Comparison of ENCODE assay signal across 18 cellular contexts in genomic region chr17:28783161-28783560, GRCh38. TPM values are rescaled to one million over a fixed set of nuclear protein-coding genes. Genes with fewer than 3 reads are reported as not detected.
"Had no signal": no experiment of that assay in that cellular context is flagged by ENCODE, and none has a peak within 500 bp of the region (broad histone marks: within the 10 kb centered on the region; RNA-seq: fewer than 3 reads in every experiment).

No MANE protein-coding gene starts in this region.

- H3K4me1 ChIP-seq: colonic mucosa, left ventricle myocardium inferior, lower lobe of right lung had no signal

- H3K27ac Mint-ChIP-seq: endodermal cell; nephron; stimulated activated naive B cell treated with anti-CD40 and anti-IgM and Interleukin-4, amounts not matched to agents 10 μg/mL and 1 μg/mL and 100 μg/mL, for 72 hours had no signal

- H3K4me3 ChIP-seq: colonic mucosa, left ventricle myocardium inferior, lower lobe of right lung, spleen had no signal

- H3K27me3 Mint-ChIP-seq: stimulated activated naive B cell treated with anti-CD40 and anti-IgM and Interleukin-4, amounts not matched to agents 10 μg/mL and 1 μg/mL and 100 μg/mL, for 72 hours had no signal

- H3K4me3 Mint-ChIP-seq: endodermal cell; immature natural killer cell; nephron; stimulated activated naive B cell treated with anti-CD40 and anti-IgM and Interleukin-4, amounts not matched to agents 10 μg/mL and 1 μg/mL and 100 μg/mL, for 72 hours had no signal

- ATAC-seq: foreskin keratinocyte, lower lobe of right lung, sciatic nerve had no signal

- H3K4me1 Mint-ChIP-seq: endodermal cell, nephron had no signal

- H3K27ac ChIP-seq: colonic mucosa, foreskin keratinocyte, left ventricle myocardium inferior, lower lobe of right lung, spleen had no signal

- DNase-seq: colonic mucosa; dermis blood vessel endothelial cell; endodermal cell; erythroblast; foreskin keratinocyte; immature natural killer cell; left ventricle myocardium inferior; lower lobe of right lung; mesenchymal stem cell; midbrain; spleen; stimulated activated CD4-positive, alpha-beta T cell treated with anti-CD3 and anti-CD28 coated beads, Interleukin-15, amount 100 ng/mL, for 24 hours; stimulated activated CD4-positive, alpha-beta T cell treated with anti-CD3 and anti-CD28 coated beads, Interleukin-1b, Interleukin-23, amount 100 ng/mL, for 48 hours; stimulated activated CD4-positive, alpha-beta T cell treated with anti-CD3 and anti-CD28 coated beads, Interleukin-4, amount 100 ng/mL, for 24 hours; stimulated activated naive B cell treated with anti-CD40 and anti-IgM and Interleukin-4, amounts not matched to agents 10 μg/mL and 1 μg/mL and 100 μg/mL, for 72 hours; trophoblast cell had no signal

- H3K36me3 Mint-ChIP-seq: immature natural killer cell had no signal

- H3K27me3 ChIP-seq: colonic mucosa, foreskin keratinocyte, spleen had no signal

- H3K9me3 Mint-ChIP-seq: endodermal cell; immature natural killer cell; nephron; stimulated activated naive B cell treated with anti-CD40 and anti-IgM and Interleukin-4, amounts not matched to agents 10 μg/mL and 1 μg/mL and 100 μg/mL, for 72 hours had no signal

RNA-seq across cellular contexts. Expression of gene TLCD1, which starts 57.1 kb away (rescaled TPM):
- polyA plus RNA-seq: immature natural killer cell had no signal
